13 cellular contexts compared by ENCODE assay signal in the genomic region with DNA sequence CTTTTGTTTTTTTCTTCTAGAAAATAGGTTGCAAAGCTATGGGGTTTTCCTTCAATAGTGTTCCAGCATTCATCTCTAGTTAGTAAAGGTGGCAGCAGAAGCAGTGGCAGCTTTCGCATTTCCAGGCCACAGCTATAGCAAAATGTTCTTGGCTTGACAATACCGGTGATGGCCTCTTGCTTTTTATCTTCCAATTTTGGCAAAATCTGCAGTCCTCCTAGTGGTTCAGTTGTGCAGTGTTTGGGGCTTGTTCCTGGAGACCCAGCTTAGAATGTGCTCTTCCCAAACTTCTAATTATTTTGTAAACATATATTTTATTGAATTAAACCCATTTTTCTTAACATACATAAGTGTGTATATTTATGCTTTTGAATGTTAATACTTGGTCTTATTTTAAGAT.
DNase-seq lines count a peak whose midpoint lies in the region; ATAC-seq, FAIRE-seq and TF ChIP-seq lines count a peak whose summit lies in the region.
"Had no signal": no experiment of that assay in that cellular context is flagged by ENCODE, and none has a peak within 500 bp of the region (broad histone marks: within the 10 kb centered on the region; RNA-seq: fewer than 3 reads in every experiment).

No MANE protein-coding gene starts in this region.

- peak; percentile 15 for TF ChIP-seq RAD21 in HCT116 (IDR thresholded peaks at IDR 0.05; ENCODE audit: low read depth)

- TF ChIP-seq CTCF in D721Med (IDR thresholded peaks at IDR 0.05; ENCODE audit: insufficient read depth, missing control alignments) (peak; percentile 0), HCT116 (IDR thresholded peaks at IDR 0.05 in 2 of 3, conservative IDR thresholded peaks at IDR 0.05 in 1 of 3; ENCODE audit: borderline replicate concordance in 1 of 3, insufficient read depth in 1 of 3, low read depth in 2 of 3, low read length in 2 of 3) (peak in 2 of 3 experiments; percentile 48 to 57; a peak in 4 of 6 replicates), foreskin fibroblast (IDR thresholded peaks at IDR 0.05; ENCODE audit: low read depth, low read length) (peak; percentile 17)

- H3K9me2 ChIP-seq in HCT116 (ENCODE audit: insufficient read depth), result no peaks in the 10 kb centered on the region

- H2AFZ ChIP-seq in HCT116 (ENCODE audit: low read depth, low read length, poor library complexity, severe bottlenecking), result no peak overlapping the region

- RAD21 ChIA-PET in HCT116 (lab: Charles Lee; ENCODE audit: low non-redundant PET in 1 of 2, low total read pairs in 2 of 2, uncharacterized antibody in 2 of 2, unreplicated experiment in 2 of 2), result interaction anchor here (0.7 to 1.0 kb wide), 4 partner anchors 370 to 574 kb away, joined by 3 to 4 read pairs (median 4); no protein-coding TSS in a partner anchor

- FAIRE-seq in D721Med (lab: Jason Lieb, UNC), result no peak

- no peak for TF ChIP-seq POLR2A in HCT116 (IDR thresholded peaks at IDR 0.05; ENCODE audit: borderline replicate concordance, extremely low read depth, insufficient read depth, insufficient read length)

- no peak overlapping the region for H3K4me2 ChIP-seq in HCT116 (ENCODE audit: low read length)

- no peaks in the 10 kb centered on the region for H3K27me3 ChIP-seq in HCT116 (ENCODE audit: insufficient read depth, low read length)
- no peaks in the 10 kb centered on the region for H3K27me3 ChIP-seq in SJCRH30
- H3K27me3 ChIP-seq: right atrium auricular region had no signal

- no peaks in the 10 kb centered on the region for H3K4me1 ChIP-seq in HCT116 (ENCODE audit: control insufficient read depth in 1 of 2, insufficient read depth in 2 of 2, low read length in 2 of 2)
- no peaks in the 10 kb centered on the region for H3K4me1 ChIP-seq in SJCRH30
- H3K4me1 ChIP-seq: Caco-2, right atrium auricular region had no signal

- H3K9ac ChIP-seq in HCT116 (ENCODE audit: low read length), result no peak overlapping the region

- no peaks in the 10 kb centered on the region for H3K9me3 ChIP-seq in HCT116 (ENCODE audit: control insufficient read depth in 1 of 2, insufficient read depth in 1 of 2, low read depth in 1 of 2, low read length in 2 of 2)
- H3K9me3 ChIP-seq in SJCRH30 (replicated peaks), result no peaks in the 10 kb centered on the region
- H3K9me3 ChIP-seq: Caco-2, right atrium auricular region, thoracic aorta had no signal

- ATAC-seq in HCT116 (peak; percentile 85), GM18511 (IDR thresholded peaks at IDR 0.05; ENCODE audit: unreplicated experiment) (no peak)

- no peaks in the 10 kb centered on the region for H3K79me2 ChIP-seq in HCT116 (ENCODE audit: insufficient read depth, low read length)

- H3K36me3 ChIP-seq in HCT116 (ENCODE audit: control insufficient read depth in 1 of 2, insufficient read depth in 2 of 2, low read length in 2 of 2) (no peaks in the 10 kb centered on the region), SJCRH30 (no peaks in the 10 kb centered on the region)
- H3K36me3 ChIP-seq: right atrium auricular region, thoracic aorta had no signal

- in situ Hi-C loops in SK-MEL-5 (cut with HindIII; ENCODE audit: low pct_unique_long_range_greater_than_20kb, low sequenced_read_pairs), result no loop called here

- intact Hi-C loops in HCT116 (cut with micrococcal nuclease), result loop anchor here (5.0 to 10.0 kb wide), 2 partner anchors 368 to 755 kb away; no protein-coding TSS in a partner anchor

- H3K27ac ChIP-seq in HCT116 (ENCODE audit: low read depth, low read length) (no peak overlapping the region), SJCRH30 (no peak overlapping the region), substantia nigra (ENCODE audit: low read depth, low read length, poor library complexity, severe bottlenecking) (no peak overlapping the region)
- H3K27ac ChIP-seq: right atrium auricular region, thoracic aorta had no signal

- H4K20me1 ChIP-seq in HCT116 (ENCODE audit: insufficient read depth), result no peaks in the 10 kb centered on the region

- CTCF ChIA-PET in HCT116 (lab: Charles Lee), result interaction anchor here (1.0 to 1.3 kb wide), 3 partner anchors 8 to 369 kb away, joined by 3 to 8 read pairs (median 5); no protein-coding TSS in a partner anchor

- POLR2A ChIA-PET in HCT116 (lab: Charles Lee), result interaction anchor here (0.7 kb wide), 1 partner anchor 21 kb away, joined by 3 read pairs; no protein-coding TSS in a partner anchor

- H3K4me3 ChIP-seq in HCT116 (replicated peaks in 1 of 2; ENCODE audit: low read depth in 1 of 2, low read length in 2 of 2), result no peak overlapping the region
- H3K4me3 ChIP-seq in foreskin fibroblast (ENCODE audit: low read depth in 1 of 2, low read length in 2 of 2), result no peak overlapping the region
- no peak overlapping the region for H3K4me3 ChIP-seq in SJCRH30
- H3K4me3 ChIP-seq: right atrium auricular region, thoracic aorta had no signal

- BruUV-seq in HCT116 (replicated peaks; lab: Mats Ljungman, UMichigan), result no TSS peak

- DNase-seq in D721Med (ENCODE audit: insufficient read length, low spot score) (no peak), HCT116 (ENCODE audit: low read depth, low spot score) (peak; percentile 32), SK-MEL-5 (ENCODE audit: low read depth, low spot score) (peak; percentile 32), foreskin fibroblast (peak in 1 of 2 donors; percentile 4), SJCRH30 (no peak), substantia nigra (lab: John Stamatoyannopoulos, UW) (no peak), NK-92 (lab: John Stamatoyannopoulos, UW; ENCODE audit: unreplicated experiment) (no peak)
- DNase-seq: activated naive CD8-positive, alpha-beta T cell treated with anti-CD3 and anti-CD28 coated beads, Interleukin-2, amount 10 ng/mL, durations not matched to agents 7 days and 5 days; NCI-H510A treated with DMSO at 0.1 percent for 48 hours had no signal

TF ChIP-seq in HCT116, 20 proteins besides CTCF, POLR2A, EP300 and RAD21:
- no peak for TF ChIP-seq ELF1 (IDR thresholded peaks at IDR 0.05; ENCODE audit: borderline replicate concordance, low read depth)
- TF ChIP-seq CBX3 (IDR thresholded peaks at IDR 0.05; ENCODE audit: low read depth), result no peak
- TF ChIP-seq ZNF274 (IDR thresholded peaks at IDR 0.05; ENCODE audit: low read depth, low read length), result no peak
- TF ChIP-seq, protein P1, sequence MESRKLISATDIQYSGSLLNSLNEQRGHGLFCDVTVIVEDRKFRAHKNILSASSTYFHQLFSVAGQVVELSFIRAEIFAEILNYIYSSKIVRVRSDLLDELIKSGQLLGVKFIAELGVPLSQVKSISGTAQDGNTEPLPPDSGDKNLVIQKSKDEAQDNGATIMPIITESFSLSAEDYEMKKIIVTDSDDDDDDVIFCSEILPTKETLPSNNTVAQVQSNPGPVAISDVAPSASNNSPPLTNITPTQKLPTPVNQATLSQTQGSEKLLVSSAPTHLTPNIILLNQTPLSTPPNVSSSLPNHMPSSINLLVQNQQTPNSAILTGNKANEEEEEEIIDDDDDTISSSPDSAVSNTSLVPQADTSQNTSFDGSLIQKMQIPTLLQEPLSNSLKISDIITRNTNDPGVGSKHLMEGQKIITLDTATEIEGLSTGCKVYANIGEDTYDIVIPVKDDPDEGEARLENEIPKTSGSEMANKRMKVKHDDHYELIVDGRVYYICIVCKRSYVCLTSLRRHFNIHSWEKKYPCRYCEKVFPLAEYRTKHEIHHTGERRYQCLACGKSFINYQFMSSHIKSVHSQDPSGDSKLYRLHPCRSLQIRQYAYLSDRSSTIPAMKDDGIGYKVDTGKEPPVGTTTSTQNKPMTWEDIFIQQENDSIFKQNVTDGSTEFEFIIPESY (IDR thresholded peaks at IDR 0.05; ENCODE audit: extremely low read depth, insufficient replicate concordance, low read length), result no peak
- TF ChIP-seq, protein P2, sequence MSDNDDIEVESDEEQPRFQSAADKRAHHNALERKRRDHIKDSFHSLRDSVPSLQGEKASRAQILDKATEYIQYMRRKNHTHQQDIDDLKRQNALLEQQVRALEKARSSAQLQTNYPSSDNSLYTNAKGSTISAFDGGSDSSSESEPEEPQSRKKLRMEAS (IDR thresholded peaks at IDR 0.05), result no peak
- TF ChIP-seq SIN3A (IDR thresholded peaks at IDR 0.05; ENCODE audit: low read depth), result no peak
- no peak for TF ChIP-seq SRF (IDR thresholded peaks at IDR 0.05; ENCODE audit: low read depth)
- TF ChIP-seq ATF3 (IDR thresholded peaks at IDR 0.05), result no peak
- TF ChIP-seq TCF7L2 (IDR thresholded peaks at IDR 0.05; ENCODE audit: borderline replicate concordance, extremely low read depth, insufficient read depth, insufficient read length), result no peak
- TF ChIP-seq EZH2 (IDR thresholded peaks at IDR 0.05), result no peak
- TF ChIP-seq, protein P3, sequence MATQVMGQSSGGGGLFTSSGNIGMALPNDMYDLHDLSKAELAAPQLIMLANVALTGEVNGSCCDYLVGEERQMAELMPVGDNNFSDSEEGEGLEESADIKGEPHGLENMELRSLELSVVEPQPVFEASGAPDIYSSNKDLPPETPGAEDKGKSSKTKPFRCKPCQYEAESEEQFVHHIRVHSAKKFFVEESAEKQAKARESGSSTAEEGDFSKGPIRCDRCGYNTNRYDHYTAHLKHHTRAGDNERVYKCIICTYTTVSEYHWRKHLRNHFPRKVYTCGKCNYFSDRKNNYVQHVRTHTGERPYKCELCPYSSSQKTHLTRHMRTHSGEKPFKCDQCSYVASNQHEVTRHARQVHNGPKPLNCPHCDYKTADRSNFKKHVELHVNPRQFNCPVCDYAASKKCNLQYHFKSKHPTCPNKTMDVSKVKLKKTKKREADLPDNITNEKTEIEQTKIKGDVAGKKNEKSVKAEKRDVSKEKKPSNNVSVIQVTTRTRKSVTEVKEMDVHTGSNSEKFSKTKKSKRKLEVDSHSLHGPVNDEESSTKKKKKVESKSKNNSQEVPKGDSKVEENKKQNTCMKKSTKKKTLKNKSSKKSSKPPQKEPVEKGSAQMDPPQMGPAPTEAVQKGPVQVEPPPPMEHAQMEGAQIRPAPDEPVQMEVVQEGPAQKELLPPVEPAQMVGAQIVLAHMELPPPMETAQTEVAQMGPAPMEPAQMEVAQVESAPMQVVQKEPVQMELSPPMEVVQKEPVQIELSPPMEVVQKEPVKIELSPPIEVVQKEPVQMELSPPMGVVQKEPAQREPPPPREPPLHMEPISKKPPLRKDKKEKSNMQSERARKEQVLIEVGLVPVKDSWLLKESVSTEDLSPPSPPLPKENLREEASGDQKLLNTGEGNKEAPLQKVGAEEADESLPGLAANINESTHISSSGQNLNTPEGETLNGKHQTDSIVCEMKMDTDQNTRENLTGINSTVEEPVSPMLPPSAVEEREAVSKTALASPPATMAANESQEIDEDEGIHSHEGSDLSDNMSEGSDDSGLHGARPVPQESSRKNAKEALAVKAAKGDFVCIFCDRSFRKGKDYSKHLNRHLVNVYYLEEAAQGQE (IDR thresholded peaks at IDR 0.05; ENCODE audit: low read depth), result no peak
- TF ChIP-seq JUND (IDR thresholded peaks at IDR 0.05), result no peak
- no peak for TF ChIP-seq EGR1 (IDR thresholded peaks at IDR 0.05; ENCODE audit: low read depth)

Comparison
In these comparisons a context has a peak if more than half of its experiments do, and no peak if none do; other contexts are left out.
1. DNase-seq: peak in HCT116 (single experiment) and SK-MEL-5 (single experiment); none in D721Med (single experiment), SJCRH30 (0 of 2), substantia nigra (0 of 49) and NK-92 (single experiment).
2. CTCF ChIP-seq: peak in every context shown above with its lines; median percentile 52 in HCT116; 17 in foreskin fibroblast; 0 in D721Med.